In genomic region chr12:111606651-111607232, GRCh38 we compare ENCODE assay signal across 18 cellular contexts. TPM values are rescaled to one million over a fixed set of nuclear protein-coding genes. Genes with fewer than 3 reads are reported as not detected.
A peak's percentile ranks its signal among the peaks of the same experiment; 100 is the strongest.
DNase-seq lines count a peak whose midpoint lies in the region; ATAC-seq, FAIRE-seq and TF ChIP-seq lines count a peak whose summit lies in the region.
"Had no signal": no experiment of that assay in that cellular context is flagged by ENCODE, and none has a peak within 500 bp of the region (broad histone marks: within the 10 kb centered on the region; RNA-seq: fewer than 3 reads in every experiment).

No MANE protein-coding gene starts in this region.

- intact Hi-C loops in K562 (cut with micrococcal nuclease) = no loop called here
- intact Hi-C loops in CD14-positive monocyte (cut with micrococcal nuclease) = no loop called here

- H3K9me3 ChIP-seq in K562 (replicated peaks; ENCODE audit: control insufficient read depth, insufficient read depth, low read depth, low read length) = no peaks in the 10 kb centered on the region
- H3K9me3 ChIP-seq in neuron (ENCODE audit: low read length) = no peaks in the 10 kb centered on the region
- H3K9me3 ChIP-seq: SJSA1 had no signal

- no peak for DNase-seq in K562 (ENCODE audit: extremely low read depth in 1 of 4, low spot score in 3 of 4)
- peak; percentile 9 for DNase-seq in inferior parietal cortex (ENCODE audit: extremely low spot score)
- no peak for DNase-seq in NCI-H345 (lab: John Stamatoyannopoulos, UW)
- no peak for DNase-seq in HFFc6
- no peak for DNase-seq in CD14-positive monocyte (ENCODE audit: low spot score)
- DNase-seq in DMS53 (lab: John Stamatoyannopoulos, UW) = no peak
- DNase-seq: CD8-positive, alpha-beta T cell; IMR-90; NCI-H1105 treated with DMSO at 0.1 percent for 48 hours; NCI-H2029 treated with DMSO at 0.1 percent for 48 hours; NCI-H524 treated with DMSO at 0.1 percent for 48 hours; OCI-M1 had no signal

- H3K79me2 ChIP-seq in K562 (ENCODE audit: control insufficient read depth, insufficient read depth, low read length) = no peaks in the 10 kb centered on the region

- TF ChIP-seq CTCF in K562 (IDR thresholded peaks at IDR 0.05 in 2 of 3, conservative IDR thresholded peaks at IDR 0.05 in 1 of 3; ENCODE audit: insufficient read depth in 2 of 3, low read depth in 1 of 3, low read length in 3 of 3) (no peak), HFFc6 (IDR thresholded peaks at IDR 0.05) (no peak), CD14-positive monocyte (IDR thresholded peaks at IDR 0.05) (no peak)

- 25% methylated on average over 5 of the region's 5 CpGs for WGBS in K562 (ENCODE audit: insufficient coverage, low coverage, missing lambda C conversion rate)

- H3K36me3 ChIP-seq in K562 (ENCODE audit: control insufficient read depth, insufficient read depth, low read length) (no peaks in the 10 kb centered on the region), neuron (ENCODE audit: insufficient read depth, low read length) (no peaks in the 10 kb centered on the region)
- H3K36me3 ChIP-seq: BLaER1 treated with 17β-estradiol and CSF1 and Interleukin-3, amounts not matched to agents 10 nM and 100 nM; SJSA1 had no signal

- H3K36me3 Mint-ChIP-seq in HFFc6 (ENCODE audit: low read depth) (no peaks in the 10 kb centered on the region), CD14-positive monocyte (no peaks in the 10 kb centered on the region)
- H3K36me3 Mint-ChIP-seq: CD8-positive, alpha-beta T cell had no signal

- in situ Hi-C loops in K562 (cut with MboI) = no loop called here

- H3K4me2 ChIP-seq in K562 (ENCODE audit: insufficient read depth, low read length) = no peak overlapping the region
- H3K4me2 ChIP-seq: BLaER1 treated with 17β-estradiol and CSF1 and Interleukin-3, amounts not matched to agents 10 nM and 100 nM had no signal

- CTCF ChIA-PET in K562 (lab: Yijun Ruan, JAX; ENCODE audit: low intra/inter-chr PET ratio) = interaction anchor here (0.7 kb wide), 1 partner anchor 334 kb away, joined by 3 read pairs; no protein-coding TSS in a partner anchor

- H3K27ac ChIP-seq in K562 (ENCODE audit: extremely low read depth, low read depth, low read length) = no peak overlapping the region
- H3K27ac ChIP-seq: BLaER1 treated with 17β-estradiol and CSF1 and Interleukin-3, amounts not matched to agents 10 nM and 100 nM; SJSA1 had no signal

- no peak for ATAC-seq in K562
- ATAC-seq: CD8-positive, alpha-beta T cell had no signal

- TF ChIP-seq EP300 in K562 (IDR thresholded peaks at IDR 0.05; ENCODE audit: low read length) = no peak

- no TSS peak for BruUV-seq in K562 (replicated peaks; lab: Mats Ljungman, UMichigan)

- TF ChIP-seq RAD21 in K562 (CRISPR knock-in tag; conservative IDR thresholded peaks at IDR 0.05 in 1 of 2, IDR thresholded peaks at IDR 0.05 in 1 of 2) = no peak

- H3K4me3 ChIP-seq in K562 = no peak overlapping the region
- no peak overlapping the region for H3K4me3 ChIP-seq in neuron (ENCODE audit: low read length)
- H3K4me3 ChIP-seq: BLaER1 treated with 17β-estradiol and CSF1 and Interleukin-3, amounts not matched to agents 10 nM and 100 nM; SJSA1 had no signal

- no peak overlapping the region for H3K4me3 Mint-ChIP-seq in HFFc6
- no peak overlapping the region for H3K4me3 Mint-ChIP-seq in CD14-positive monocyte
- H3K4me3 Mint-ChIP-seq: CD8-positive, alpha-beta T cell had no signal

- H3K27me3 ChIP-seq in K562 (ENCODE audit: control insufficient read depth in 2 of 2, insufficient read depth in 2 of 2, low read length in 2 of 2) (no peaks in the 10 kb centered on the region), neuron (ENCODE audit: insufficient read depth, low read length) (no peaks in the 10 kb centered on the region)
- H3K27me3 ChIP-seq: BLaER1 treated with 17β-estradiol and CSF1 and Interleukin-3, amounts not matched to agents 10 nM and 100 nM; SJSA1 had no signal

- H3K4me1 ChIP-seq in K562 (replicated peaks in 1 of 2; ENCODE audit: control insufficient read depth in 2 of 2, insufficient read depth in 2 of 2, low read length in 2 of 2) (no peaks in the 10 kb centered on the region), neuron (ENCODE audit: insufficient read depth, low read length) (peaks cover 14% of the 10 kb centered on the region)
- H3K4me1 ChIP-seq: BLaER1 treated with 17β-estradiol and CSF1 and Interleukin-3, amounts not matched to agents 10 nM and 100 nM; SJSA1 had no signal

- no peaks in the 10 kb centered on the region for H3K9me3 Mint-ChIP-seq in HFFc6
- no peaks in the 10 kb centered on the region for H3K9me3 Mint-ChIP-seq in CD14-positive monocyte
- H3K9me3 Mint-ChIP-seq: CD8-positive, alpha-beta T cell had no signal

- TF ChIP-seq POLR2A in K562 (conservative IDR thresholded peaks at IDR 0.05) = no peak

- H3K4me1 Mint-ChIP-seq in HFFc6 (ENCODE audit: low read depth) (peaks cover 13% of the 10 kb centered on the region), CD14-positive monocyte (no peaks in the 10 kb centered on the region)

- POLR2A ChIA-PET in K562 (lab: Yijun Ruan, JAX) = interaction anchor here (0.6 to 1.5 kb wide), 6 partner anchors 10 to 194 kb away, joined by 3 to 5 read pairs (median 3); no protein-coding TSS in a partner anchor

- no peaks in the 10 kb centered on the region for H3K9me1 ChIP-seq in K562 (ENCODE audit: control insufficient read depth, insufficient read depth, low read length)

- no peak overlapping the region for H3K27ac Mint-ChIP-seq in HFFc6
- H3K27ac Mint-ChIP-seq in CD14-positive monocyte = no peak overlapping the region
- H3K27ac Mint-ChIP-seq: CD8-positive, alpha-beta T cell had no signal

- no peak overlapping the region for H3K9ac ChIP-seq in K562 (ENCODE audit: insufficient read depth in 1 of 2, low read depth in 2 of 2, low read length in 2 of 2)
- H3K9ac ChIP-seq: BLaER1 treated with 17β-estradiol and CSF1 and Interleukin-3, amounts not matched to agents 10 nM and 100 nM had no signal

- FAIRE-seq in K562 (lab: Jason Lieb, UNC) = no peak
- FAIRE-seq: GM18507, H1, RCC 7860 had no signal

- peaks cover 4% of the 10 kb centered on the region; the same call in 1 of the 2 replicates for H3K27me3 Mint-ChIP-seq in HFFc6 (ENCODE audit: insufficient read depth)
- peaks cover 0 to 7% (median 2%) of the 10 kb centered on the region in 3 donors for H3K27me3 Mint-ChIP-seq in CD14-positive monocyte (ENCODE audit: low read depth in 3 of 3)

- H4K20me1 ChIP-seq in K562 (replicated peaks; ENCODE audit: control insufficient read depth, insufficient read depth, low read length) = no peaks in the 10 kb centered on the region
- H4K20me1 ChIP-seq: BLaER1 treated with 17β-estradiol and CSF1 and Interleukin-3, amounts not matched to agents 10 nM and 100 nM had no signal

- 0 out of 2 replicates have a peak overlapping the region, but pooled peaks have one; percentile 13 for H2AFZ ChIP-seq in K562 (ENCODE audit: low read depth, low read length)
- H2AFZ ChIP-seq in neuron (ENCODE audit: low read depth, low read length) = peak overlapping the region; percentile 41

TF ChIP-seq in K562, 482 proteins besides CTCF, POLR2A, EP300 and RAD21:
- no peak for TF ChIP-seq ZEB2 (IDR thresholded peaks at IDR 0.05)
- no peak for TF ChIP-seq ZNF764 (CRISPR knock-in tag; IDR thresholded peaks at IDR 0.05; ENCODE audit: low read depth)
- TF ChIP-seq CBFA2T2 (conservative IDR thresholded peaks at IDR 0.05) = no peak
- no peak for TF ChIP-seq ZNF324 (CRISPR knock-in tag; IDR thresholded peaks at IDR 0.05)
- TF ChIP-seq CHCHD3 (CRISPR knock-in tag; IDR thresholded peaks at IDR 0.05) = no peak
- no peak for TF ChIP-seq NR1H2 (CRISPR knock-in tag; IDR thresholded peaks at IDR 0.05)
- no peak for TF ChIP-seq NCOA1 (IDR thresholded peaks at IDR 0.05; ENCODE audit: low read depth)

RNA-seq across cellular contexts. Expression of gene ATXN2, which starts 7.6 kb away (rescaled TPM):
- 189 and 381 TPM in 2 replicates for total RNA-seq in K562 (2011; cell fraction: chromatin; rRNA removed; ENCODE audit: low replicate concordance)
- 126 and 146 TPM in 2 replicates for total RNA-seq in K562 (2011; cell fraction: nucleolus; rRNA removed)
- total RNA-seq in K562 (2011; cell fraction: nucleoplasm; rRNA removed) = 208 and 329 TPM in 2 replicates
- total RNA-seq in K562 (2014; rRNA removed) = 16.8 and 20.6 TPM in 2 replicates
- 40.5 and 45.5 TPM in 2 replicates for total RNA-seq in K562 (2014; rRNA removed; fragmentation: Illumina TruSeq; extraction: Trizol)
- 29.6 and 32.1 TPM in 2 replicates for total RNA-seq in K562 (2015; rRNA removed; fragmentation: Illumina TruSeq; extraction: Trizol)
- total RNA-seq in K562 (2021) = 66.3 and 67.8 TPM in 2 replicates
- 25.2 and 42.0 TPM in 2 replicates for polyA plus RNA-seq in K562 (2011; rRNA removed)
- 43.2 and 49.1 TPM in 2 replicates for polyA plus RNA-seq in K562 (2011; cell fraction: cytosol; rRNA removed)
- polyA plus RNA-seq in K562 (2011; cell fraction: nucleus; rRNA removed) = 165 and 220 TPM in 2 replicates
- polyA plus RNA-seq in K562 (2012) = 41.1 and 48.9 TPM in 2 replicates
- polyA plus RNA-seq in K562 (2014; fragmentation: Illumina TruSeq; extraction: Trizol) = 48.7 and 65.7 TPM in 2 replicates
- polyA plus RNA-seq in K562 (2014; fragmentation: Nextera tagmentation; extraction: Ambion mirVana) = 10 to 100 TPM; 20.1 to 21.7 TPM
- 28.7 and 29.3 TPM in 2 replicates for polyA plus RNA-seq in K562 (2014; rRNA removed)
- 74.8 and 77.5 TPM in 2 replicates for polyA minus RNA-seq in K562 (2011; rRNA and poly(A)+ RNA removed)
- 47.8 and 71.2 TPM in 2 replicates for polyA minus RNA-seq in K562 (2011; cell fraction: cytosol; rRNA and poly(A)+ RNA removed)
- 55.2 and 75.5 TPM in 2 replicates for polyA minus RNA-seq in K562 (2011; cell fraction: nucleus; rRNA and poly(A)+ RNA removed)
- 100 to 1,000 TPM in 1 of 6 experiments, 10 to 100 TPM in 5; 80.7 to 110 (median 91.9) TPM for total RNA-seq in HFFc6 (2021; fragmentation: NEBNext Ultra II Directional; extraction: Animal tissue kit (Norgen Biotek cat#: 25700))
- polyA plus RNA-seq in CD14-positive monocyte = 10 to 100 TPM in 1 of 2 donors, 1 to 10 TPM in 1; 4.3 to 11.9 TPM
